Comparison of ENCODE assay signal across 8 cellular contexts in the genomic region with DNA sequence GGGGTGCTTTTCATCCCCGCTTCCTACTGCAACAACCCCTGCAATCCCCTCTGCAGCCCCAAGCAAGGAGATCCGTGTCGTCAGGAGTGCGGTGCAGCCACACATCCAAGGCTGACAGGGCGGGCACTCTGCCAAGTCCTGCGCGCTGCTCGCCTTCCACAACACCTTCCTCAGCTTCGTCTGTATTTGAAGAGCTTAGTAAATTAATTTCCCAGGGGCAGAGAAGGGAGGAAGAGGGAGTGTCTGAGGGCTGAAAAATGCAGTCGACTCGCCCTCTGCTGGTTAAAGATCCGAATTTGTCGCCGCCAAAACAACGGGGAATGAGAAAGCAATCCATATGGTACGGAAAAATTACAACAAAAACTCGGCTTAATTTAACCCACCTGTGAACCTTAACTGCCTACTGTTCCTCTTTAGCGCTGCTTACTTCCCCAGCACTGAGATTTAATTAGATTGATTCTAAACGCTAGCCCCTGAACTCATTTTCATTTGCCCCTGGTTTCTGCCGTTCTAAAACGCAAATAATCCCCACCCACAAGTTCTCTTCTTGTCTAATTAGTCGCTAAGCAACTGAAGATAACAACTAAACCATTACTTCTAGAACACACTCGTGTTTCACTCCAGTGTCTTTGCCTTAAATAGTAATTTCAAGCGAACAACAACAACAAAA. TPM values are rescaled to one million over a fixed set of nuclear protein-coding genes. Genes with fewer than 3 reads are reported as not detected.
A peak's percentile ranks its signal among the peaks of the same experiment; 100 is the strongest.
DNase-seq lines count a peak whose midpoint lies in the region; ATAC-seq, FAIRE-seq and TF ChIP-seq lines count a peak whose summit lies in the region.

No MANE protein-coding gene starts in this region.

- in situ Hi-C loops in gastrocnemius medialis (cut with MboI; ENCODE audit: low sequenced_read_pairs in 4 of 4), result loop anchor here in 2 of 4 donors (10.0 to 25.0 kb wide), 2 partner anchors 115 to 653 kb away; a partner anchor contains a TSS

- H3K36me3 ChIP-seq in gastrocnemius medialis, result no peaks in the 10 kb centered on the region

- no peak for TF ChIP-seq POLR2A in gastrocnemius medialis (IDR thresholded peaks at IDR 0.05)

- peak; percentile 22 for FAIRE-seq in TTC549 (lab: Jason Lieb, UNC)

- intact Hi-C loops in gastrocnemius medialis (cut with DNase I; ENCODE audit: low total_unique reads), result loop anchor here (2.0 kb wide), 1 partner anchor 113 kb away; a partner anchor contains a TSS
- intact Hi-C loops in activated T-helper 2 cell treated with anti-CD3 and anti-CD28 coated beads, Interferon-gamma antibody, Interleukin-2, Interleukin-4, amounts not matched to agents 10 μg/mL and 5 μg/mL and 100 μg/mL, durations not matched to agents 14 hours and 24 hours and 36 hours (cut with micrococcal nuclease), result no loop called here

- H3K27ac ChIP-seq in gastrocnemius medialis, result no peak overlapping the region

- H3K4me3 ChIP-seq in iPS-11a (ENCODE audit: low read depth, low read length) (peak overlapping the region; percentile 84), gastrocnemius medialis (peak overlapping the region; percentile 19 to 50 (median 37))

- H3K36me3 Mint-ChIP-seq in activated T-helper 2 cell treated with anti-CD3 and anti-CD28 coated beads, Interferon-gamma antibody, Interleukin-2, Interleukin-4, amounts not matched to agents 10 μg/mL and 5 μg/mL and 100 μg/mL, durations not matched to agents 14 hours and 24 hours and 36 hours (ENCODE audit: low read depth), result no peaks in the 10 kb centered on the region

- H3K4me1 Mint-ChIP-seq in activated T-helper 2 cell treated with anti-CD3 and anti-CD28 coated beads, Interferon-gamma antibody, Interleukin-2, Interleukin-4, amounts not matched to agents 10 μg/mL and 5 μg/mL and 100 μg/mL, durations not matched to agents 14 hours and 24 hours and 36 hours (ENCODE audit: low read depth), result no peaks in the 10 kb centered on the region

- H3K9me3 ChIP-seq in gastrocnemius medialis, result no peaks in the 10 kb centered on the region

- no peak overlapping the region for H3K4me3 Mint-ChIP-seq in activated T-helper 2 cell treated with anti-CD3 and anti-CD28 coated beads, Interferon-gamma antibody, Interleukin-2, Interleukin-4, amounts not matched to agents 10 μg/mL and 5 μg/mL and 100 μg/mL, durations not matched to agents 14 hours and 24 hours and 36 hours (ENCODE audit: low read depth)

- no peaks in the 10 kb centered on the region for H3K27me3 Mint-ChIP-seq in activated T-helper 2 cell treated with anti-CD3 and anti-CD28 coated beads, Interferon-gamma antibody, Interleukin-2, Interleukin-4, amounts not matched to agents 10 μg/mL and 5 μg/mL and 100 μg/mL, durations not matched to agents 14 hours and 24 hours and 36 hours (ENCODE audit: low read depth)

- DNase-seq in C1 segment of cervical spinal cord (lab: John Stamatoyannopoulos, UW), result peak in 12 of 14 donors; percentile 13 to 79 (median 36)
- DNase-seq in NCI-H128 (lab: John Stamatoyannopoulos, UW; ENCODE audit: unreplicated experiment), result peak; percentile 64
- no peak for DNase-seq in gastrocnemius medialis
- no peak for DNase-seq in activated T-helper 2 cell treated with anti-CD3 and anti-CD28 coated beads, Interferon-gamma antibody, Interleukin-2, Interleukin-4, amounts not matched to agents 10 μg/mL and 5 μg/mL and 100 μg/mL, durations not matched to agents 14 hours and 24 hours and 36 hours (ENCODE audit: low spot score)

- H3K27me3 ChIP-seq in gastrocnemius medialis, result peaks cover 0 to 4% (median 2%) of the 10 kb centered on the region in 3 donors

- peak in 4 of 5 experiments; percentile 17 to 26 (median 21) for TF ChIP-seq CTCF in gastrocnemius medialis (IDR thresholded peaks at IDR 0.05 in 4 of 5, conservative IDR thresholded peaks at IDR 0.05 in 1 of 5)

- no peak overlapping the region for H3K27ac Mint-ChIP-seq in activated T-helper 2 cell treated with anti-CD3 and anti-CD28 coated beads, Interferon-gamma antibody, Interleukin-2, Interleukin-4, amounts not matched to agents 10 μg/mL and 5 μg/mL and 100 μg/mL, durations not matched to agents 14 hours and 24 hours and 36 hours

- no peaks in the 10 kb centered on the region for H3K9me3 Mint-ChIP-seq in activated T-helper 2 cell treated with anti-CD3 and anti-CD28 coated beads, Interferon-gamma antibody, Interleukin-2, Interleukin-4, amounts not matched to agents 10 μg/mL and 5 μg/mL and 100 μg/mL, durations not matched to agents 14 hours and 24 hours and 36 hours

- H3K4me1 ChIP-seq in gastrocnemius medialis, result peaks cover 6 to 7% of the 10 kb centered on the region in 2 donors

- no peak for ATAC-seq in gastrocnemius medialis
- no peak for ATAC-seq in HG03469 (IDR thresholded peaks at IDR 0.05; ENCODE audit: unreplicated experiment)
- ATAC-seq in HG03025 (IDR thresholded peaks at IDR 0.05; ENCODE audit: low FRiP score, unreplicated experiment), result no peak

RNA-seq across cellular contexts. Expression of a gene that starts 10.9 kb away (rescaled TPM):
- not detected for total RNA-seq in gastrocnemius medialis
- not detected in 2 replicates for total RNA-seq in activated T-helper 2 cell treated with anti-CD3 and anti-CD28 coated beads, Interferon-gamma antibody, Interleukin-2, Interleukin-4, amounts not matched to agents 10 μg/mL and 5 μg/mL and 100 μg/mL, durations not matched to agents 14 hours and 24 hours and 36 hours

RNA-seq across cellular contexts. Expression of a gene that starts 54.2 kb away (rescaled TPM):
- 1 to 10 TPM in 2 of 4 donors, under 1 TPM in 2; 0.71 to 1.7 (median 1.2) TPM for total RNA-seq in gastrocnemius medialis
- total RNA-seq in activated T-helper 2 cell treated with anti-CD3 and anti-CD28 coated beads, Interferon-gamma antibody, Interleukin-2, Interleukin-4, amounts not matched to agents 10 μg/mL and 5 μg/mL and 100 μg/mL, durations not matched to agents 14 hours and 24 hours and 36 hours, result 0.11 and 0.25 TPM in 2 replicates

Comparison
In these comparisons a context has a peak if more than half of its experiments do, and no peak if none do; other contexts are left out.
1. DNase-seq: peak in C1 segment of cervical spinal cord (12 of 14) and NCI-H128 (single experiment); none in gastrocnemius medialis (0 of 2) and activated T-helper 2 cell treated with anti-CD3 and anti-CD28 coated beads, Interferon-gamma antibody, Interleukin-2, Interleukin-4, amounts not matched to agents 10 μg/mL and 5 μg/mL and 100 μg/mL, durations not matched to agents 14 hours and 24 hours and 36 hours (single experiment).